In genomic region chr17:59292174-59292523, GRCh38 we compare ENCODE assay signal across 16 cellular contexts.
"Had no signal": no experiment of that assay in that cellular context is flagged by ENCODE, and none has a peak within 500 bp of the region (broad histone marks: within the 10 kb centered on the region; RNA-seq: fewer than 3 reads in every experiment).

No MANE protein-coding gene starts in this region.

- H3K4me1 Mint-ChIP-seq: T-helper 17 cell had no signal

- H3K27me3 Mint-ChIP-seq: activated T-cell treated with anti-CD3 and anti-CD28 coated beads, Interleukin-2, amount 50 U/mL, for 24 hours had no signal

- H3K4me3 Mint-ChIP-seq: activated CD4-positive, alpha-beta memory T cell treated with anti-CD3 and anti-CD28 coated beads, Interleukin-2, amount 10 ng/mL, durations not matched to agents 7 days and 5 days; activated T-cell treated with anti-CD3 and anti-CD28 coated beads, Interleukin-2, amount 50 U/mL, for 24 hours; naive thymus-derived CD8-positive, alpha-beta T cell; T-helper 17 cell; WTC11 had no signal

- H3K9me3 ChIP-seq: left ventricle myocardium inferior had no signal

- DNase-seq: activated CD4-positive, alpha-beta memory T cell treated with anti-CD3 and anti-CD28 coated beads, Interleukin-2, amount 10 ng/mL, durations not matched to agents 7 days and 5 days; activated CD4-positive, alpha-beta T cell treated with anti-CD3 and anti-CD28 coated beads for 4 hours; activated effector memory CD4-positive, alpha-beta T cell treated with Interleukin-2 at 50 U/mL for 16 hours; activated naive CD4-positive, alpha-beta T cell treated with anti-CD3 and anti-CD28 coated beads, Interleukin-2, amount 50 U/mL, for 16 hours; activated T-cell treated with anti-CD3 and anti-CD28 coated beads, Interleukin-2, amount 50 U/mL, for 24 hours; hippocampal formation; kidney; left ventricle myocardium inferior; mesenchymal stem cell; naive thymus-derived CD8-positive, alpha-beta T cell; stimulated activated naive CD8-positive, alpha-beta T cell treated with anti-CD3 and anti-CD28 coated beads, Interleukin-15, Interleukin-2, amounts not matched to agents 100 U/mL and 50 U/mL, for 24 hours; T-helper 17 cell had no signal

- H3K27ac ChIP-seq: cardiac muscle cell, left ventricle myocardium inferior had no signal

- H3K36me3 ChIP-seq: cardiac muscle cell, left ventricle myocardium inferior had no signal

- H3K27ac Mint-ChIP-seq: activated CD4-positive, alpha-beta memory T cell treated with anti-CD3 and anti-CD28 coated beads, Interleukin-2, amount 10 ng/mL, durations not matched to agents 7 days and 5 days; activated T-cell treated with anti-CD3 and anti-CD28 coated beads, Interleukin-2, amount 50 U/mL, for 24 hours; naive thymus-derived CD8-positive, alpha-beta T cell; T-helper 17 cell; WTC11 had no signal

- H3K36me3 Mint-ChIP-seq: naive thymus-derived CD8-positive, alpha-beta T cell had no signal

- ATAC-seq: esophagus mucosa; naive thymus-derived CD8-positive, alpha-beta T cell; sciatic nerve; stimulated activated naive CD8-positive, alpha-beta T cell treated with anti-CD3 and anti-CD28 coated beads, Interleukin-15, Interleukin-2, amounts not matched to agents 100 U/mL and 50 U/mL, for 24 hours; T-helper 17 cell; WTC11 had no signal

- H3K9me3 Mint-ChIP-seq: activated CD4-positive, alpha-beta memory T cell treated with anti-CD3 and anti-CD28 coated beads, Interleukin-2, amount 10 ng/mL, durations not matched to agents 7 days and 5 days; activated T-cell treated with anti-CD3 and anti-CD28 coated beads, Interleukin-2, amount 50 U/mL, for 24 hours; naive thymus-derived CD8-positive, alpha-beta T cell; WTC11 had no signal

- H3K4me3 ChIP-seq: cardiac muscle cell, left ventricle myocardium inferior had no signal

- H3K27me3 ChIP-seq: cardiac muscle cell had no signal

- H3K4me1 ChIP-seq: left ventricle myocardium inferior had no signal
